8 cellular contexts compared by ENCODE assay signal in genomic region chr19:16324064-16324383, GRCh38. TPM values are rescaled to one million over a fixed set of nuclear protein-coding genes. Genes with fewer than 3 reads are reported as not detected.
DNase-seq lines count a peak whose midpoint lies in the region; ATAC-seq and TF ChIP-seq lines count a peak whose summit lies in the region.

No MANE protein-coding gene starts in this region.

- H3K27ac ChIP-seq in left lung (peak overlapping the region; percentile 76 to 98), thymus (ENCODE audit: low read depth) (peak overlapping the region; percentile 69)

- ATAC-seq in activated naive CD8-positive, alpha-beta T cell treated with anti-CD3 and anti-CD28 coated beads, Interleukin-2, amount 10 ng/mL, durations not matched to agents 7 days and 5 days (ENCODE audit: low read depth), result no peak
- no peak for ATAC-seq in left lung

- H3K9me3 ChIP-seq in left lung, result no peaks in the 10 kb centered on the region
- H3K9me3 ChIP-seq in thymus (ENCODE audit: control insufficient read depth), result peaks cover 1% of the 10 kb centered on the region

- H3K27me3 ChIP-seq in left lung, result no peaks in the 10 kb centered on the region
- H3K27me3 ChIP-seq in thymus (ENCODE audit: control insufficient read depth, insufficient read depth), result peaks cover 49% of the 10 kb centered on the region

- H3K36me3 ChIP-seq in left lung, result peaks cover 0 to 28% of the 10 kb centered on the region in 2 donors
- H3K36me3 ChIP-seq in thymus (ENCODE audit: control insufficient read depth, insufficient read depth), result peaks cover 10% of the 10 kb centered on the region

- H3K4me1 ChIP-seq in left lung, result peaks cover 13 to 38% of the 10 kb centered on the region in 2 donors
- H3K4me1 ChIP-seq in thymus (ENCODE audit: control insufficient read depth, insufficient read depth, low read length), result peaks cover 19% of the 10 kb centered on the region

- peaks cover 39% of the 10 kb centered on the region for H3K36me3 Mint-ChIP-seq in activated CD4-positive, alpha-beta T cell treated with anti-CD3 and anti-CD28 coated beads, Interleukin-2, amount 10 ng/mL, durations not matched to agents 7 days and 5 days (ENCODE audit: low read depth)
- peaks cover 30% of the 10 kb centered on the region for H3K36me3 Mint-ChIP-seq in activated naive CD8-positive, alpha-beta T cell treated with anti-CD3 and anti-CD28 coated beads, Interleukin-2, amount 10 ng/mL, durations not matched to agents 7 days and 5 days

- intact Hi-C loops in left lung (cut with DNase I), result loop anchor here in 1 of 2 donors (10.0 kb wide), 1 partner anchor 69 kb away; no protein-coding TSS in a partner anchor

- peak overlapping the region; percentile 63 for H3K4me3 Mint-ChIP-seq in activated CD4-positive, alpha-beta T cell treated with anti-CD3 and anti-CD28 coated beads, Interleukin-2, amount 10 ng/mL, durations not matched to agents 7 days and 5 days
- H3K4me3 Mint-ChIP-seq in activated naive CD8-positive, alpha-beta T cell treated with anti-CD3 and anti-CD28 coated beads, Interleukin-2, amount 10 ng/mL, durations not matched to agents 7 days and 5 days, result peak overlapping the region; percentile 44

- peak overlapping the region in 1 of 2 donors; percentile 77 for H3K4me3 ChIP-seq in left lung
- H3K4me3 ChIP-seq in thymus (ENCODE audit: low read length), result peak overlapping the region; percentile 63

- POLR2A ChIA-PET in activated CD4-positive, alpha-beta T cell treated with anti-CD3 and anti-CD28 coated beads, Interleukin-2, amount 10 ng/mL, durations not matched to agents 7 days and 5 days (lab: Charles Lee), result interaction anchor here (0.6 to 1.3 kb wide), 9 partner anchors 9 to 68 kb away, joined by 3 to 9 read pairs (median 3); no protein-coding TSS in a partner anchor
- POLR2A ChIA-PET in activated naive CD8-positive, alpha-beta T cell treated with anti-CD3 and anti-CD28 coated beads, Interleukin-2, amount 10 ng/mL, durations not matched to agents 7 days and 5 days (lab: Charles Lee), result interaction anchor here (0.6 to 10.1 kb wide), 27 partner anchors 8 to 1966 kb away, joined by 3 to 532 read pairs (median 4); partner anchors contain the start of genes AP1M1 and RAB8A

- CTCF ChIA-PET in activated CD4-positive, alpha-beta T cell treated with anti-CD3 and anti-CD28 coated beads, Interleukin-2, amount 10 ng/mL, durations not matched to agents 7 days and 5 days (lab: Charles Lee), result interaction anchor here (1.0 to 1.6 kb wide), 2 partner anchors 16 to 58 kb away, joined by 6 to 7 read pairs; no protein-coding TSS in a partner anchor

- H3K4me1 Mint-ChIP-seq in activated CD4-positive, alpha-beta T cell treated with anti-CD3 and anti-CD28 coated beads, Interleukin-2, amount 10 ng/mL, durations not matched to agents 7 days and 5 days, result peaks cover 41% of the 10 kb centered on the region
- peaks cover 35% of the 10 kb centered on the region for H3K4me1 Mint-ChIP-seq in activated naive CD8-positive, alpha-beta T cell treated with anti-CD3 and anti-CD28 coated beads, Interleukin-2, amount 10 ng/mL, durations not matched to agents 7 days and 5 days

- peaks cover 31% of the 10 kb centered on the region for H3K27me3 Mint-ChIP-seq in activated CD4-positive, alpha-beta T cell treated with anti-CD3 and anti-CD28 coated beads, Interleukin-2, amount 10 ng/mL, durations not matched to agents 7 days and 5 days
- H3K27me3 Mint-ChIP-seq in activated naive CD8-positive, alpha-beta T cell treated with anti-CD3 and anti-CD28 coated beads, Interleukin-2, amount 10 ng/mL, durations not matched to agents 7 days and 5 days, result peaks cover 53% of the 10 kb centered on the region

- peak overlapping the region; percentile 78 for H3K27ac Mint-ChIP-seq in activated CD4-positive, alpha-beta T cell treated with anti-CD3 and anti-CD28 coated beads, Interleukin-2, amount 10 ng/mL, durations not matched to agents 7 days and 5 days
- H3K27ac Mint-ChIP-seq in activated naive CD8-positive, alpha-beta T cell treated with anti-CD3 and anti-CD28 coated beads, Interleukin-2, amount 10 ng/mL, durations not matched to agents 7 days and 5 days, result peak overlapping the region; percentile 48

- WGBS in thymus, result 63% methylated on average over 3 of the region's 3 CpGs

- H3K9me3 Mint-ChIP-seq in activated CD4-positive, alpha-beta T cell treated with anti-CD3 and anti-CD28 coated beads, Interleukin-2, amount 10 ng/mL, durations not matched to agents 7 days and 5 days, result no peaks in the 10 kb centered on the region
- no peaks in the 10 kb centered on the region for H3K9me3 Mint-ChIP-seq in activated naive CD8-positive, alpha-beta T cell treated with anti-CD3 and anti-CD28 coated beads, Interleukin-2, amount 10 ng/mL, durations not matched to agents 7 days and 5 days

- TF ChIP-seq CTCF in left lung (IDR thresholded peaks at IDR 0.05), result no peak

- DNase-seq in activated CD4-positive, alpha-beta T cell treated with anti-CD3 and anti-CD28 coated beads, Interleukin-2, amount 10 ng/mL, durations not matched to agents 7 days and 5 days, result no peak
- no peak for DNase-seq in activated CD4-positive, alpha-beta T cell treated with anti-CD3 and anti-CD28 coated beads for 4 hours
- no peak for DNase-seq in activated naive CD8-positive, alpha-beta T cell treated with anti-CD3 and anti-CD28 coated beads, Interleukin-2, amount 10 ng/mL, durations not matched to agents 7 days and 5 days
- DNase-seq in left lung, result no peak
- DNase-seq in putamen (ENCODE audit: low spot score), result no peak
- no peak for DNase-seq in kidney glomerular epithelial cell (lab: John Stamatoyannopoulos, UW)
- DNase-seq in GOT3 (lab: John Stamatoyannopoulos, UW), result no peak

RNA-seq across cellular contexts. Expression of gene KLF2, which starts 0.6 kb away (rescaled TPM):
- 100 to 1,000 TPM; 253 to 255 TPM for total RNA-seq in activated CD4-positive, alpha-beta T cell treated with anti-CD3 and anti-CD28 coated beads, Interleukin-2, amount 10 ng/mL, durations not matched to agents 7 days and 5 days
- 100 to 1,000 TPM; 172 to 193 TPM for total RNA-seq in activated naive CD8-positive, alpha-beta T cell treated with anti-CD3 and anti-CD28 coated beads, Interleukin-2, amount 10 ng/mL, durations not matched to agents 7 days and 5 days
- total RNA-seq in left lung, result 10 to 100 TPM; 30.2 to 75.9 TPM
- 16.5 TPM for polyA plus RNA-seq in thymus
